Comparison of ENCODE assay signal across 8 cellular contexts in genomic region chr12:122064780-122065588, GRCh38. TPM values are rescaled to one million over a fixed set of nuclear protein-coding genes. Genes with fewer than 3 reads are reported as not detected.
DNase-seq lines count a peak whose midpoint lies in the region; ATAC-seq and FAIRE-seq lines count a peak whose summit lies in the region.

No MANE protein-coding gene starts in this region.

- H2BK12ac ChIP-seq in trophoblast cell (ENCODE audit: low read length) = peak overlapping the region; percentile 11

- no peak overlapping the region for H3K4ac ChIP-seq in trophoblast cell (ENCODE audit: low read depth, low read length)

- no peaks in the 10 kb centered on the region for H3K27me3 ChIP-seq in trophoblast cell (ENCODE audit: insufficient read depth, low read length)

- no peak overlapping the region for H2BK5ac ChIP-seq in trophoblast cell (ENCODE audit: low read depth, low read length, poor library complexity)

- no peaks in the 10 kb centered on the region for H3K9me3 ChIP-seq in trophoblast cell (ENCODE audit: insufficient read depth, low read depth, low read length)

- peak overlapping the region; percentile 71 for H4K91ac ChIP-seq in trophoblast cell (ENCODE audit: low read depth, low read length)

- peak overlapping the region; percentile 17 for H3K4me2 ChIP-seq in trophoblast cell (ENCODE audit: low read length)

- no peaks in the 10 kb centered on the region for H3K27me3 Mint-ChIP-seq in activated CD4-positive, alpha-beta T cell treated with anti-CD3 and anti-CD28 coated beads, Interleukin-2, amount 10 ng/mL, durations not matched to agents 24 days and 14 days
- H3K27me3 Mint-ChIP-seq in activated naive CD4-positive, alpha-beta T cell treated with anti-CD3 and anti-CD28 coated beads, Interleukin-2, amount 10 ng/mL, durations not matched to agents 7 days and 5 days = peaks cover 5% of the 10 kb centered on the region

- no CpG with 5 or more reads among the region's 16 CpGs for WGBS in trophoblast cell (ENCODE audit: extremely low coverage, insufficient coverage, insufficient read length)

- H3K4me1 Mint-ChIP-seq in activated CD4-positive, alpha-beta T cell treated with anti-CD3 and anti-CD28 coated beads, Interleukin-2, amount 10 ng/mL, durations not matched to agents 24 days and 14 days = peaks cover 26% of the 10 kb centered on the region
- peaks cover 55% of the 10 kb centered on the region for H3K4me1 Mint-ChIP-seq in activated naive CD4-positive, alpha-beta T cell treated with anti-CD3 and anti-CD28 coated beads, Interleukin-2, amount 10 ng/mL, durations not matched to agents 7 days and 5 days

- H2BK120ac ChIP-seq in trophoblast cell (ENCODE audit: insufficient read depth, low read length, poor library complexity) = no peak overlapping the region

- intact Hi-C loops in activated CD4-positive, alpha-beta T cell treated with anti-CD3 and anti-CD28 coated beads, Interleukin-2, amount 10 ng/mL, durations not matched to agents 24 days and 14 days (cut with micrococcal nuclease) = no loop called here

- peak; percentile 91 for FAIRE-seq in RCC 7860 (lab: Jason Lieb, UNC)

- CTCF ChIA-PET in activated naive CD4-positive, alpha-beta T cell treated with anti-CD3 and anti-CD28 coated beads, Interleukin-2, amount 10 ng/mL, durations not matched to agents 7 days and 5 days (lab: Charles Lee) = interaction anchor here (1.3 to 7.0 kb wide), 2 partner anchors 11 to 58 kb away, joined by 4 to 46 read pairs; no protein-coding TSS in a partner anchor

- peak overlapping the region; percentile 94 for H3K27ac ChIP-seq in trophoblast cell (ENCODE audit: low read depth, low read length)

- H3K36me3 ChIP-seq in trophoblast cell (ENCODE audit: control insufficient read depth in 1 of 2, insufficient read depth in 2 of 2, low read length in 2 of 2) = peaks cover 3 to 5% of the 10 kb centered on the region in 2 experiments

- no peak overlapping the region for H3K9ac ChIP-seq in trophoblast cell (ENCODE audit: low read length)

- no peaks in the 10 kb centered on the region for H3K9me3 Mint-ChIP-seq in activated CD4-positive, alpha-beta T cell treated with anti-CD3 and anti-CD28 coated beads, Interleukin-2, amount 10 ng/mL, durations not matched to agents 24 days and 14 days
- no peaks in the 10 kb centered on the region for H3K9me3 Mint-ChIP-seq in activated naive CD4-positive, alpha-beta T cell treated with anti-CD3 and anti-CD28 coated beads, Interleukin-2, amount 10 ng/mL, durations not matched to agents 7 days and 5 days

- H3K79me1 ChIP-seq in trophoblast cell (ENCODE audit: low read length) = peaks cover 12% of the 10 kb centered on the region

- no peak overlapping the region for H2AK5ac ChIP-seq in trophoblast cell (ENCODE audit: low read length)

- no peak overlapping the region for H3K4me3 Mint-ChIP-seq in activated CD4-positive, alpha-beta T cell treated with anti-CD3 and anti-CD28 coated beads, Interleukin-2, amount 10 ng/mL, durations not matched to agents 24 days and 14 days
- no peak overlapping the region for H3K4me3 Mint-ChIP-seq in activated naive CD4-positive, alpha-beta T cell treated with anti-CD3 and anti-CD28 coated beads, Interleukin-2, amount 10 ng/mL, durations not matched to agents 7 days and 5 days

- no peak for DNase-seq in activated CD4-positive, alpha-beta T cell treated with anti-CD3 and anti-CD28 coated beads, Interleukin-2, amount 10 ng/mL, durations not matched to agents 24 days and 14 days
- no peak for DNase-seq in activated CD4-positive, alpha-beta T cell treated with anti-CD3 and anti-CD28 coated beads for 4 hours
- DNase-seq in RCC 7860 (ENCODE audit: low spot score) (peak; percentile 95), fibroblast of gingiva (ENCODE audit: low read depth) (peak; percentile 63), trophoblast cell (no peak), activated gamma-delta T cell (lab: John Stamatoyannopoulos, UW) (no peak)
- no peak for DNase-seq in activated naive CD4-positive, alpha-beta T cell treated with anti-CD3 and anti-CD28 coated beads, Interleukin-2, amount 10 ng/mL, durations not matched to agents 7 days and 5 days

- no peak overlapping the region for H3K14ac ChIP-seq in trophoblast cell (ENCODE audit: low read length)

- H3K27ac Mint-ChIP-seq in activated CD4-positive, alpha-beta T cell treated with anti-CD3 and anti-CD28 coated beads, Interleukin-2, amount 10 ng/mL, durations not matched to agents 24 days and 14 days = peak overlapping the region; percentile 45
- no peak overlapping the region for H3K27ac Mint-ChIP-seq in activated naive CD4-positive, alpha-beta T cell treated with anti-CD3 and anti-CD28 coated beads, Interleukin-2, amount 10 ng/mL, durations not matched to agents 7 days and 5 days

- H4K8ac ChIP-seq in trophoblast cell (ENCODE audit: low read depth, low read length) = no peak overlapping the region

- H3K4me1 ChIP-seq in trophoblast cell (ENCODE audit: control insufficient read depth in 1 of 2, insufficient read depth in 2 of 2, low read length in 2 of 2) = peaks cover 22 to 32% of the 10 kb centered on the region in 2 experiments

- H3K36me3 Mint-ChIP-seq in activated CD4-positive, alpha-beta T cell treated with anti-CD3 and anti-CD28 coated beads, Interleukin-2, amount 10 ng/mL, durations not matched to agents 24 days and 14 days (ENCODE audit: low read depth) = no peaks in the 10 kb centered on the region
- peaks cover 3% of the 10 kb centered on the region for H3K36me3 Mint-ChIP-seq in activated naive CD4-positive, alpha-beta T cell treated with anti-CD3 and anti-CD28 coated beads, Interleukin-2, amount 10 ng/mL, durations not matched to agents 7 days and 5 days

- no peak overlapping the region for H4K12ac ChIP-seq in trophoblast cell (ENCODE audit: low read depth, low read length)

- no peak overlapping the region for H2AFZ ChIP-seq in trophoblast cell (ENCODE audit: insufficient read depth, low read length, poor library complexity)

- no peak overlapping the region for H3K23ac ChIP-seq in trophoblast cell (ENCODE audit: low read length)

- H3K79me2 ChIP-seq in trophoblast cell (ENCODE audit: control insufficient read depth, insufficient read depth, low read length, poor library complexity) = no peaks in the 10 kb centered on the region

- no peak overlapping the region for H3K18ac ChIP-seq in trophoblast cell (ENCODE audit: low read length)

- no peak overlapping the region for H3K4me3 ChIP-seq in trophoblast cell (ENCODE audit: low read depth, low read length)

- ATAC-seq in GM18907 (IDR thresholded peaks at IDR 0.05; ENCODE audit: unreplicated experiment) = no peak

RNA-seq across cellular contexts. Expression of gene MLXIP, which starts 13.6 kb away (rescaled TPM):
- 47.6 and 48.0 TPM in 2 replicates for total RNA-seq in activated CD4-positive, alpha-beta T cell treated with anti-CD3 and anti-CD28 coated beads, Interleukin-2, amount 10 ng/mL, durations not matched to agents 24 days and 14 days
- 28.9 and 29.4 TPM in 2 replicates for polyA plus RNA-seq in trophoblast cell (2013)

RNA-seq across cellular contexts. Expression of gene BCL7A, which starts 43.3 kb away (rescaled TPM):
- 9.3 and 10.7 TPM in 2 replicates for total RNA-seq in activated CD4-positive, alpha-beta T cell treated with anti-CD3 and anti-CD28 coated beads, Interleukin-2, amount 10 ng/mL, durations not matched to agents 24 days and 14 days
- 5.1 and 5.2 TPM in 2 replicates for polyA plus RNA-seq in trophoblast cell (2013)

Comparison
In these comparisons a context has a peak if more than half of its experiments do, and no peak if none do; other contexts are left out.
1. DNase-seq: peak in RCC 7860 (single experiment) and fibroblast of gingiva (single experiment); none in activated CD4-positive, alpha-beta T cell treated with anti-CD3 and anti-CD28 coated beads, Interleukin-2, amount 10 ng/mL, durations not matched to agents 24 days and 14 days (single experiment), activated CD4-positive, alpha-beta T cell treated with anti-CD3 and anti-CD28 coated beads for 4 hours (0 of 2), trophoblast cell (0 of 2), activated gamma-delta T cell (single experiment) and activated naive CD4-positive, alpha-beta T cell treated with anti-CD3 and anti-CD28 coated beads, Interleukin-2, amount 10 ng/mL, durations not matched to agents 7 days and 5 days (single experiment).